9 cellular contexts compared by ENCODE assay signal in genomic region chr1:8874230-8875201, GRCh38. TPM values are rescaled to one million over a fixed set of nuclear protein-coding genes. Genes with fewer than 3 reads are reported as not detected.
DNase-seq lines count a peak whose midpoint lies in the region; ATAC-seq and TF ChIP-seq lines count a peak whose summit lies in the region.
"Had no signal": no experiment of that assay in that cellular context is flagged by ENCODE, and none has a peak within 500 bp of the region (broad histone marks: within the 10 kb centered on the region; RNA-seq: fewer than 3 reads in every experiment).

No MANE protein-coding gene starts in this region.

- H3K4me3 Mint-ChIP-seq in WTC11: peak overlapping the region; percentile 92
- H3K4me3 Mint-ChIP-seq in stimulated activated effector memory CD8-positive, alpha-beta T cell treated with anti-CD3 and anti-CD28 coated beads, Interleukin-12 subunit alpha, Interleukin-12 subunit beta, amount 100 ng/mL, for 72 hours: peak overlapping the region; percentile 75

- no peak overlapping the region for H3K9ac ChIP-seq in neuronal stem cell (ENCODE audit: low read depth, low read length, poor library complexity)

- no peak overlapping the region for H3K23ac ChIP-seq in neuronal stem cell (ENCODE audit: low read depth, low read length, poor library complexity)

- no peak overlapping the region for H2BK120ac ChIP-seq in neuronal stem cell (ENCODE audit: low read depth, low read length)

- WGBS in neuronal stem cell (ENCODE audit: extremely low coverage in 2 of 2, insufficient read length in 2 of 2, insufficient replicate concordance in 1 of 2), 2 donors: no CpG with 5 or more reads among the region's 15 CpGs

- H4K8ac ChIP-seq in neuronal stem cell (ENCODE audit: low read depth, low read length): no peak overlapping the region

- H3K36me3 ChIP-seq in neuronal stem cell (replicated peaks in 1 of 2; ENCODE audit: control insufficient read depth in 2 of 2, insufficient read depth in 2 of 2, low read length in 2 of 2): peaks cover 43 to 79% of the 10 kb centered on the region in 2 donors

- CTCF ChIA-PET in WTC11 (lab: Charles Lee): interaction anchor here (0.7 to 1.5 kb wide), 5 partner anchors 12 to 414 kb away, joined by 3 to 11 read pairs (median 7); no protein-coding TSS in a partner anchor

- no peak overlapping the region for H3K4me2 ChIP-seq in neuronal stem cell (ENCODE audit: insufficient read depth, low read length, poor library complexity, severe bottlenecking)

- no peaks in the 10 kb centered on the region for H3K9me3 ChIP-seq in neuronal stem cell (replicated peaks in 1 of 2; ENCODE audit: control insufficient read depth in 2 of 2, insufficient read depth in 1 of 2, low read depth in 1 of 2, low read length in 2 of 2)
- H3K9me3 ChIP-seq: SJCRH30 had no signal

- peaks cover 8 to 19% of the 10 kb centered on the region in 2 donors for H3K4me1 ChIP-seq in neuronal stem cell (ENCODE audit: control insufficient read depth in 2 of 2, insufficient read depth in 1 of 2, low read depth in 1 of 2, low read length in 2 of 2)

- H3K14ac ChIP-seq in neuronal stem cell (ENCODE audit: low read length): no peak overlapping the region

- ATAC-seq in WTC11: no peak
- no peak for ATAC-seq in stimulated activated effector memory CD8-positive, alpha-beta T cell treated with anti-CD3 and anti-CD28 coated beads, Interleukin-12 subunit alpha, Interleukin-12 subunit beta, amount 100 ng/mL, for 72 hours
- no peak for ATAC-seq in HG03139 (IDR thresholded peaks at IDR 0.05; ENCODE audit: unreplicated experiment)
- ATAC-seq in GM21825 (IDR thresholded peaks at IDR 0.05; ENCODE audit: unreplicated experiment): no peak

- H3K27me3 Mint-ChIP-seq in WTC11 (ENCODE audit: low read depth): no peaks in the 10 kb centered on the region; the same call in 1 of the 2 replicates

- DNase-seq in HFF-Myc (ENCODE audit: extremely low read depth, low read depth): no peak
- no peak for DNase-seq in WTC11 (ENCODE audit: low spot score)
- peak; percentile 57 for DNase-seq in fibroblast of peridontal ligament (ENCODE audit: extremely low read depth)
- no peak for DNase-seq in stimulated activated effector memory CD8-positive, alpha-beta T cell treated with anti-CD3 and anti-CD28 coated beads, Interleukin-12 subunit alpha, Interleukin-12 subunit beta, amount 100 ng/mL, for 72 hours (ENCODE audit: low spot score in 2 of 2)
- no peak for DNase-seq in neuronal stem cell (ENCODE audit: low spot score)
- no peak for DNase-seq in SIG-M5 treated with dmso at 0.1 percent for 504 hours (lab: John Stamatoyannopoulos, UW; ENCODE audit: unreplicated experiment)

- peaks cover 82% of the 10 kb centered on the region for H3K36me3 Mint-ChIP-seq in WTC11
- H3K36me3 Mint-ChIP-seq in stimulated activated effector memory CD8-positive, alpha-beta T cell treated with anti-CD3 and anti-CD28 coated beads, Interleukin-12 subunit alpha, Interleukin-12 subunit beta, amount 100 ng/mL, for 72 hours: peaks cover 100% of the 10 kb centered on the region

- H2AFZ ChIP-seq in neuronal stem cell (ENCODE audit: low read length): no peak overlapping the region

- H3K27ac ChIP-seq in neuronal stem cell (replicated peaks; ENCODE audit: low read length): no peak overlapping the region
- H3K27ac ChIP-seq: SJCRH30 had no signal

- no peak overlapping the region for H2AK5ac ChIP-seq in neuronal stem cell (ENCODE audit: low read depth, low read length)

- no peak overlapping the region for H3K4ac ChIP-seq in neuronal stem cell (ENCODE audit: low read length)

- peaks cover 19% of the 10 kb centered on the region for H3K79me1 ChIP-seq in neuronal stem cell (ENCODE audit: low read depth, low read length)

- peaks cover 71% of the 10 kb centered on the region for H3K4me1 Mint-ChIP-seq in WTC11
- H3K4me1 Mint-ChIP-seq in stimulated activated effector memory CD8-positive, alpha-beta T cell treated with anti-CD3 and anti-CD28 coated beads, Interleukin-12 subunit alpha, Interleukin-12 subunit beta, amount 100 ng/mL, for 72 hours: peaks cover 51% of the 10 kb centered on the region

- no peak overlapping the region for H2BK15ac ChIP-seq in neuronal stem cell (ENCODE audit: low read length)

- H2BK5ac ChIP-seq in neuronal stem cell (ENCODE audit: low read length): no peak overlapping the region

- H3K4me3 ChIP-seq in HFF-Myc (replicated peaks; ENCODE audit: low read depth, low read length): peak overlapping the region; percentile 92
- H3K4me3 ChIP-seq in neuronal stem cell (ENCODE audit: low read length in 2 of 2): peak overlapping the region in 1 of 2 donors; percentile 39
- H3K4me3 ChIP-seq: SJCRH30 had no signal

- peak overlapping the region; percentile 94 for H3K27ac Mint-ChIP-seq in WTC11
- peak overlapping the region; percentile 98 for H3K27ac Mint-ChIP-seq in stimulated activated effector memory CD8-positive, alpha-beta T cell treated with anti-CD3 and anti-CD28 coated beads, Interleukin-12 subunit alpha, Interleukin-12 subunit beta, amount 100 ng/mL, for 72 hours

- H3K9me3 Mint-ChIP-seq in WTC11: no peaks in the 10 kb centered on the region
- H3K9me3 Mint-ChIP-seq in stimulated activated effector memory CD8-positive, alpha-beta T cell treated with anti-CD3 and anti-CD28 coated beads, Interleukin-12 subunit alpha, Interleukin-12 subunit beta, amount 100 ng/mL, for 72 hours: no peaks in the 10 kb centered on the region

- H4K91ac ChIP-seq in neuronal stem cell (ENCODE audit: low read depth, low read length, poor library complexity): no peak overlapping the region

- no peak for TF ChIP-seq CTCF in HFF-Myc (IDR thresholded peaks at IDR 0.05; ENCODE audit: low read depth, low read length, missing control alignments)
- TF ChIP-seq CTCF in WTC11 (IDR thresholded peaks at IDR 0.05): no peak

- POLR2A ChIA-PET in WTC11 (lab: Charles Lee): interaction anchor here (0.7 kb wide), 1 partner anchor 81 kb away, joined by 7 read pairs; no protein-coding TSS in a partner anchor

- no peaks in the 10 kb centered on the region for H3K27me3 ChIP-seq in neuronal stem cell (ENCODE audit: control insufficient read depth in 3 of 3, insufficient read depth in 3 of 3, low read depth in 1 of 3, low read length in 3 of 3)
- H3K27me3 ChIP-seq: SJCRH30 had no signal

- no peak overlapping the region for H3K18ac ChIP-seq in neuronal stem cell (ENCODE audit: low read length)

- no peak overlapping the region for H2BK12ac ChIP-seq in neuronal stem cell (ENCODE audit: low read length)

TF ChIP-seq in WTC11, 78 proteins besides CTCF, POLR2A, EP300 and RAD21 (continues in another document):
- TF ChIP-seq SMAD4 (CRISPR knock-in tag; IDR thresholded peaks at IDR 0.05) (no peak), KAT7 (CRISPR knock-in tag; IDR thresholded peaks at IDR 0.05; ENCODE audit: borderline replicate concordance) (no peak), ZSCAN18 (CRISPR knock-in tag; IDR thresholded peaks at IDR 0.05) (no peak), ZNF416 (CRISPR knock-in tag; IDR thresholded peaks at IDR 0.05) (no peak), TCF7 (CRISPR knock-in tag; IDR thresholded peaks at IDR 0.05; ENCODE audit: low read depth) (no peak), SOX15 (CRISPR knock-in tag; IDR thresholded peaks at IDR 0.05) (no peak), E2F1 (CRISPR knock-in tag; IDR thresholded peaks at IDR 0.05) (no peak), FOXK1 (CRISPR knock-in tag; IDR thresholded peaks at IDR 0.05) (no peak), GTF2I (CRISPR knock-in tag; conservative IDR thresholded peaks at IDR 0.05) (no peak), NR2C2 (CRISPR knock-in tag; IDR thresholded peaks at IDR 0.05) (no peak), FOXP4 (CRISPR knock-in tag; IDR thresholded peaks at IDR 0.05) (no peak)

RNA-seq across cellular contexts. Expression of gene ENO1, which starts 4.0 kb away (rescaled TPM):
- 1,978 to 2,328 TPM (median 2,316 TPM) in 3 replicates for total RNA-seq in WTC11 (2021)
- polyA plus RNA-seq in neuronal stem cell (2013, experiment 1 of 2): 492 TPM
- 487 TPM for polyA plus RNA-seq in neuronal stem cell (2013, experiment 2 of 2)

RNA-seq across cellular contexts. Expression of gene RERE, which starts 57.1 kb away (rescaled TPM):
- 122 to 161 TPM (median 124 TPM) in 3 replicates for total RNA-seq in WTC11 (2021)
- polyA plus RNA-seq in neuronal stem cell (2013, experiment 1 of 2): 36.6 TPM
- polyA plus RNA-seq in neuronal stem cell (2013, experiment 2 of 2): 38.4 TPM
